In the genomic region with DNA sequence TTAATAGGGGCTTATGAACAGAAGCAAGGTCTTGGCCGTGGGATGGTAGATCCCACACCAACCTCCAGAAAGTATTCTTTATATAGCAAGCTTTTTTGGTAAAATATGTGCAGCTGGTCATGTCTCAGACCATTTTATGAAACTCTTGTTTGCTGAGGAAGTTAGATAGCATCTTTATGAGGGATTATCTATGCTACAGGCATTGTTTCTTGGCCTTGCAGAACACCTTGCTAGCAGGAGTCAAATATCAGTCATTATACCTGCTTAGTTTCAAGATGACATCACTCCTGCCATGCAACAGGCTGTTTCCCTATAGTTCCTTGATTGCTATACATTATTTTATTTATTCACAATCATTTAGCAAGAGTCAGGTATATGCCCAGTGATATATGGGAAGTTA, we compare ENCODE assay signal across 27 cellular contexts.
A peak's percentile ranks its signal among the peaks of the same experiment; 100 is the strongest.
DNase-seq lines count a peak whose midpoint lies in the region; ATAC-seq, FAIRE-seq and TF ChIP-seq lines count a peak whose summit lies in the region.
"Had no signal": no experiment of that assay in that cellular context is flagged by ENCODE, and none has a peak within 500 bp of the region (broad histone marks: within the 10 kb centered on the region; RNA-seq: fewer than 3 reads in every experiment).

No MANE protein-coding gene starts in this region.

- H3K4me1 Mint-ChIP-seq in activated CD4-positive, alpha-beta T cell treated with anti-CD3 and anti-CD28 coated beads, Interleukin-2, amount 10 ng/mL, durations not matched to agents 7 days and 5 days: no peaks in the 10 kb centered on the region

- WGBS in mesendoderm (ENCODE audit: extremely low coverage, insufficient coverage, low lambda C conversion rate): no CpG with 5 or more reads among the region's 1 CpG

- H3K4me1 ChIP-seq in RWPE2 (ENCODE audit: insufficient read depth, poor library complexity, severe bottlenecking) (peaks cover 10% of the 10 kb centered on the region), mesendoderm (ENCODE audit: control insufficient read depth, low read depth, low read length) (no peaks in the 10 kb centered on the region)
- H3K4me1 ChIP-seq: Caco-2 had no signal

- no peak overlapping the region for H3K9ac ChIP-seq in mesendoderm (ENCODE audit: low read length)

- no peaks in the 10 kb centered on the region for H3K79me2 ChIP-seq in mesendoderm (ENCODE audit: control insufficient read depth, insufficient read depth, low read length)

- H3K9me3 ChIP-seq in RWPE2 (ENCODE audit: severe bottlenecking): no peaks in the 10 kb centered on the region
- H3K9me3 ChIP-seq: Caco-2 had no signal

- FAIRE-seq in H54 (lab: Jason Lieb, UNC): no peak
- FAIRE-seq: A204.1, GM19239 had no signal

- H3K27me3 ChIP-seq in RWPE2 (ENCODE audit: insufficient read depth, poor library complexity, severe bottlenecking) (no peaks in the 10 kb centered on the region), mesendoderm (ENCODE audit: insufficient read depth, low read length, poor library complexity) (no peaks in the 10 kb centered on the region)

- H3K79me1 ChIP-seq in mesendoderm (ENCODE audit: low read length): no peaks in the 10 kb centered on the region

- peaks cover 6% of the 10 kb centered on the region for H3K9me3 Mint-ChIP-seq in activated CD4-positive, alpha-beta T cell treated with anti-CD3 and anti-CD28 coated beads, Interleukin-2, amount 10 ng/mL, durations not matched to agents 7 days and 5 days

- H3K27ac ChIP-seq in RWPE2 (ENCODE audit: poor library complexity, severe bottlenecking) (no peak overlapping the region), mesendoderm (ENCODE audit: low read depth, low read length) (no peak overlapping the region)

- H3K4ac ChIP-seq in mesendoderm (ENCODE audit: low read depth, low read length): no peak overlapping the region

- no peak overlapping the region for H3K56ac ChIP-seq in mesendoderm (ENCODE audit: low read length)

- DNase-seq in SIG-M5 treated with dmso at 0.1 percent for 504 hours (lab: John Stamatoyannopoulos, UW; ENCODE audit: unreplicated experiment): peak; percentile 21
- DNase-seq in SIG-M5 (lab: John Stamatoyannopoulos, UW): no peak
- DNase-seq in HT-29 (ENCODE audit: low spot score): peak; percentile 31
- no peak for DNase-seq in RWPE2 (ENCODE audit: low spot score)
- peak; percentile 11 for DNase-seq in mesendoderm
- no peak for DNase-seq in left colon
- DNase-seq in H54 (ENCODE audit: insufficient read length, low spot score): no peak
- DNase-seq in activated CD4-positive, alpha-beta T cell treated with anti-CD3 and anti-CD28 coated beads, Interleukin-2, amount 10 ng/mL, durations not matched to agents 7 days and 5 days: no peak
- DNase-seq: AML-193; C1 segment of cervical spinal cord; Caco-2; CD8-positive, alpha-beta T cell; DMS79 treated with DMSO at 0.1 percent for 48 hours; MV-4-11; NCI-H1105; NCI-H1436 treated with DMSO at 0.1 percent for 48 hours; NCI-H2029; NCI-H2171; NCI-H226; NCI-H510A treated with DMSO at 0.1 percent for 48 hours; NCI-H774; Right ventricle myocardium superior; T-helper 9 cell had no signal

- H3K23ac ChIP-seq in mesendoderm (ENCODE audit: low read length): no peak overlapping the region

- POLR2A ChIA-PET in activated CD4-positive, alpha-beta T cell treated with anti-CD3 and anti-CD28 coated beads, Interleukin-2, amount 10 ng/mL, durations not matched to agents 7 days and 5 days (lab: Charles Lee): no interaction called here

- no peak overlapping the region for H2AK5ac ChIP-seq in mesendoderm (ENCODE audit: low read length)

- H4K5ac ChIP-seq in mesendoderm (ENCODE audit: low read length): no peak overlapping the region

- CTCF ChIA-PET in activated CD4-positive, alpha-beta T cell treated with anti-CD3 and anti-CD28 coated beads, Interleukin-2, amount 10 ng/mL, durations not matched to agents 7 days and 5 days (lab: Charles Lee): no interaction called here

- no peak overlapping the region for H3K4me3 Mint-ChIP-seq in activated CD4-positive, alpha-beta T cell treated with anti-CD3 and anti-CD28 coated beads, Interleukin-2, amount 10 ng/mL, durations not matched to agents 7 days and 5 days
- H3K4me3 Mint-ChIP-seq: CD8-positive, alpha-beta T cell; T-helper 1 cell treated with Interleukin-12 subunit alpha and Interleukin-12 subunit beta and Interleukin-4 antibody, amounts not matched to agents 30 μg/mL and 1 μg/mL, for 36 hours had no signal

- no peaks in the 10 kb centered on the region for H3K27me3 Mint-ChIP-seq in activated CD4-positive, alpha-beta T cell treated with anti-CD3 and anti-CD28 coated beads, Interleukin-2, amount 10 ng/mL, durations not matched to agents 7 days and 5 days

- H2BK5ac ChIP-seq in mesendoderm (ENCODE audit: low read length): no peak overlapping the region

- no peak for TF ChIP-seq CTCF in RWPE2 (IDR thresholded peaks at IDR 0.05; ENCODE audit: poor library complexity, severe bottlenecking)

- H2BK15ac ChIP-seq in mesendoderm (replicated peaks; ENCODE audit: low read depth): no peak overlapping the region

- H3K4me3 ChIP-seq in RWPE2 (ENCODE audit: severe bottlenecking) (no peak overlapping the region), mesendoderm (ENCODE audit: low read length) (no peak overlapping the region)

- H3K27ac Mint-ChIP-seq in activated CD4-positive, alpha-beta T cell treated with anti-CD3 and anti-CD28 coated beads, Interleukin-2, amount 10 ng/mL, durations not matched to agents 7 days and 5 days: no peak overlapping the region
- H3K27ac Mint-ChIP-seq: CD8-positive, alpha-beta T cell; T-helper 1 cell treated with Interleukin-12 subunit alpha and Interleukin-12 subunit beta and Interleukin-4 antibody, amounts not matched to agents 30 μg/mL and 1 μg/mL, for 36 hours had no signal

- no peak overlapping the region for H3K4me2 ChIP-seq in mesendoderm (ENCODE audit: low read length)

- H4K8ac ChIP-seq in mesendoderm (ENCODE audit: low read depth, low read length): no peak overlapping the region

- intact Hi-C loops in left colon (cut with DNase I, micrococcal nuclease): no loop called here

- ATAC-seq in RWPE2 (ENCODE audit: low read depth): 0 out of 3 replicates have a peak, but pooled peaks have one; percentile 27
- ATAC-seq in left colon: no peak
- ATAC-seq: CD8-positive, alpha-beta T cell; HCT116 had no signal

- H3K36me3 ChIP-seq in RWPE2 (ENCODE audit: low read depth): no peaks in the 10 kb centered on the region
- no peaks in the 10 kb centered on the region for H3K36me3 ChIP-seq in mesendoderm (ENCODE audit: control insufficient read depth, insufficient read depth, low read length)

- no peak overlapping the region for H3K18ac ChIP-seq in mesendoderm (ENCODE audit: low read length)

- H2BK120ac ChIP-seq in mesendoderm (ENCODE audit: low read depth, low read length): peak overlapping the region; percentile 21

- no peaks in the 10 kb centered on the region for H3K36me3 Mint-ChIP-seq in activated CD4-positive, alpha-beta T cell treated with anti-CD3 and anti-CD28 coated beads, Interleukin-2, amount 10 ng/mL, durations not matched to agents 7 days and 5 days (ENCODE audit: low read depth)
- H3K36me3 Mint-ChIP-seq: CD8-positive, alpha-beta T cell had no signal

- TF ChIP-seq POLR2A in H54 (IDR thresholded peaks at IDR 0.05; ENCODE audit: low read depth, low read length): no peak

Comparison
In these comparisons a context has a peak if more than half of its experiments do, and no peak if none do; other contexts are left out.
1. DNase-seq: peak in SIG-M5 treated with dmso at 0.1 percent for 504 hours (single experiment), HT-29 (single experiment) and mesendoderm (single experiment); none in SIG-M5 (single experiment), RWPE2 (single experiment), left colon (0 of 2), H54 (single experiment) and activated CD4-positive, alpha-beta T cell treated with anti-CD3 and anti-CD28 coated beads, Interleukin-2, amount 10 ng/mL, durations not matched to agents 7 days and 5 days (single experiment).